ENCODE assay signal across 1 cellular context in genomic region chr2:135052997-135053474, GRCh38.
TF ChIP-seq lines count a peak whose summit lies in the region.

No MANE protein-coding gene starts in this region.

TF ChIP-seq in K562, 482 proteins besides CTCF, POLR2A, EP300 and RAD21 (continued from another document):
- TF ChIP-seq SIN3A (IDR thresholded peaks at IDR 0.05; ENCODE audit: borderline replicate concordance in 2 of 2, control insufficient read depth in 1 of 2, low read depth in 2 of 2, low read length in 2 of 2): peak in 1 of 2 experiments; percentile 1; a peak in 1 of 4 replicates
- TF ChIP-seq ZNF586 (CRISPR knock-in tag; conservative IDR thresholded peaks at IDR 0.05): no peak
- no peak for TF ChIP-seq CBX2 (IDR thresholded peaks at IDR 0.05; ENCODE audit: insufficient read depth, low read length, poor library complexity, severe bottlenecking)
- TF ChIP-seq BCLAF1 (IDR thresholded peaks at IDR 0.05; ENCODE audit: borderline replicate concordance in 1 of 2, control insufficient read depth in 1 of 2, low read depth in 2 of 2, low read length in 1 of 2): no peak
- no peak for TF ChIP-seq CHD2 (IDR thresholded peaks at IDR 0.05; ENCODE audit: low read depth, low read length)
- TF ChIP-seq ZBTB49 (CRISPR knock-in tag; IDR thresholded peaks at IDR 0.05; ENCODE audit: borderline replicate concordance): no peak
- TF ChIP-seq CEBPZ (IDR thresholded peaks at IDR 0.05; ENCODE audit: borderline replicate concordance, low read depth, low read length): no peak
- no peak for TF ChIP-seq CC2D1A (IDR thresholded peaks at IDR 0.05)
- TF ChIP-seq THAP7 (CRISPR knock-in tag; IDR thresholded peaks at IDR 0.05): no peak
- TF ChIP-seq KDM1A (IDR thresholded peaks at IDR 0.05): no peak; a peak in 2 of 4 replicates
- no peak for TF ChIP-seq ARID3A (IDR thresholded peaks at IDR 0.05; ENCODE audit: borderline replicate concordance, low read depth, low read length)
- no peak for TF ChIP-seq ZNF184 (CRISPR knock-in tag; IDR thresholded peaks at IDR 0.05)
- TF ChIP-seq PCBP2 (IDR thresholded peaks at IDR 0.05; ENCODE audit: low read depth, low read length, poor library complexity, severe bottlenecking): no peak
- TF ChIP-seq PHF21A (IDR thresholded peaks at IDR 0.05; ENCODE audit: borderline replicate concordance, low read depth): peak; percentile 42; the same call in 1 of the 2 replicates
- no peak for TF ChIP-seq POLR3A (IDR thresholded peaks at IDR 0.05; ENCODE audit: borderline replicate concordance, extremely low read depth, insufficient read depth, insufficient read length)
- TF ChIP-seq ZNF311 (CRISPR knock-in tag; IDR thresholded peaks at IDR 0.05): no peak
- no peak for TF ChIP-seq MEF2D (tag; conservative IDR thresholded peaks at IDR 0.05; ENCODE audit: low read depth)
- no peak for TF ChIP-seq ZBTB1 (CRISPR knock-in tag; IDR thresholded peaks at IDR 0.05; ENCODE audit: borderline replicate concordance, low read depth)
